Comparison of ENCODE assay signal across 33 cellular contexts in genomic region chr4:3229328-3229727, GRCh38. TPM values are rescaled to one million over a fixed set of nuclear protein-coding genes. Genes with fewer than 3 reads are reported as not detected.
DNase-seq lines count a peak whose midpoint lies in the region; ATAC-seq, FAIRE-seq and TF ChIP-seq lines count a peak whose summit lies in the region.
"Had no signal": no experiment of that assay in that cellular context is flagged by ENCODE, and none has a peak within 500 bp of the region (broad histone marks: within the 10 kb centered on the region; RNA-seq: fewer than 3 reads in every experiment).

No MANE protein-coding gene starts in this region.

- no peak for TF ChIP-seq RAD21 in HepG2 (CRISPR knock-in tag; IDR thresholded peaks at IDR 0.05)

- POLR2A ChIA-PET in HepG2 (lab: Yijun Ruan, JAX) = no interaction called here

- DNase-seq in HepG2 (ENCODE audit: low spot score) = no peak
- DNase-seq in right lobe of liver = no peak
- no peak for DNase-seq in activated naive CD8-positive, alpha-beta T cell treated with anti-CD3 and anti-CD28 coated beads, Interleukin-2, amount 50 U/mL, for 24 hours
- peak; percentile 24 for DNase-seq in lower lobe of right lung
- no peak for DNase-seq in globus pallidus (ENCODE audit: low spot score)
- DNase-seq in breast epithelium (ENCODE audit: low spot score in 2 of 2) = no peak
- no peak for DNase-seq in pons (ENCODE audit: low spot score)
- DNase-seq: activated CD4-positive, alpha-beta T cell treated with anti-CD3 and anti-CD28 coated beads, Interleukin-2, amount 50 U/mL, for 1 hour; activated naive CD4-positive, alpha-beta T cell treated with Interleukin-2 at 50 U/mL for 16 hours; activated T-cell treated with anti-CD3 and anti-CD28 coated beads, Interleukin-2, amount 50 U/mL, for 48 hours; amniotic stem cell; BE2C; brain microvascular endothelial cell; DMS153; effector CD4-positive, alpha-beta T cell; hippocampal formation; left colon; NCI-H1436 treated with DMSO at 0.1 percent for 48 hours; NCI-H226; NCI-H69; PC-3; SHP77; stimulated activated CD4-positive, alpha-beta T cell treated with anti-CD3 and anti-CD28 coated beads, Interleukin-2, amount 100 ng/mL, for 48 hours; T-helper 9 cell; tibial artery had no signal

- H3K4me1 ChIP-seq in HepG2 (ENCODE audit: insufficient read depth, low read length) (peaks cover 9% of the 10 kb centered on the region; the same call in 1 of the 2 replicates), right lobe of liver (no peaks in the 10 kb centered on the region), lower lobe of right lung (peaks cover 16% of the 10 kb centered on the region), breast epithelium (no peaks in the 10 kb centered on the region)
- H3K4me1 ChIP-seq: HAP-1, parathyroid adenoma had no signal

- H4K20me1 ChIP-seq in HepG2 (ENCODE audit: insufficient read depth, low read length) = no peaks in the 10 kb centered on the region

- no peaks in the 10 kb centered on the region for H3K9me3 Mint-ChIP-seq in activated naive CD8-positive, alpha-beta T cell treated with anti-CD3 and anti-CD28 coated beads, Interleukin-2, amount 50 U/mL, for 24 hours

- H3K27ac ChIP-seq in HepG2 (ENCODE audit: extremely low read length, insufficient read depth, low read length) (no peak overlapping the region), right lobe of liver (no peak overlapping the region), lower lobe of right lung (no peak overlapping the region), breast epithelium (no peak overlapping the region)
- H3K27ac ChIP-seq: brain microvascular endothelial cell, gastroesophageal sphincter, parathyroid adenoma, tibial artery, VCaP had no signal

- FAIRE-seq in HepG2 (lab: Jason Lieb, UNC) = peak; percentile 15
- FAIRE-seq: colon had no signal

- H3K79me2 ChIP-seq in HepG2 (ENCODE audit: insufficient read depth, low read length) = no peaks in the 10 kb centered on the region
- H3K79me2 ChIP-seq: parathyroid adenoma had no signal

- peaks cover 28% of the 10 kb centered on the region for H3K36me3 Mint-ChIP-seq in activated naive CD8-positive, alpha-beta T cell treated with anti-CD3 and anti-CD28 coated beads, Interleukin-2, amount 50 U/mL, for 24 hours (ENCODE audit: low read depth)

- H3K9me3 ChIP-seq in HepG2 (ENCODE audit: low read length) (no peaks in the 10 kb centered on the region), right lobe of liver (no peaks in the 10 kb centered on the region), lower lobe of right lung (no peaks in the 10 kb centered on the region), breast epithelium (no peaks in the 10 kb centered on the region)
- H3K9me3 ChIP-seq: BE2C, gastroesophageal sphincter, HAP-1, tibial artery had no signal

- WGBS in HepG2 (ENCODE audit: low lambda C conversion rate) = 96% methylated on average over 9 of the region's 9 CpGs
- 94% methylated on average over 6 of the region's 9 CpGs for WGBS in right lobe of liver (ENCODE audit: insufficient coverage, low coverage, low lambda C conversion rate, missing lambda C conversion rate)

- H3K27ac Mint-ChIP-seq in activated naive CD8-positive, alpha-beta T cell treated with anti-CD3 and anti-CD28 coated beads, Interleukin-2, amount 50 U/mL, for 24 hours = peak overlapping the region; percentile 7

- CTCF ChIA-PET in HepG2 (lab: Yijun Ruan, JAX; ENCODE audit: low intra/inter-chr PET ratio, low total read pairs) = no interaction called here

- H3K9ac ChIP-seq in HepG2 (ENCODE audit: insufficient read depth, low read depth, low read length) = no peak overlapping the region
- H3K9ac ChIP-seq: parathyroid adenoma had no signal

- intact Hi-C loops in HepG2 (cut with micrococcal nuclease; ENCODE audit: unreplicated experiment) = no loop called here
- intact Hi-C loops in right lobe of liver (cut with DNase I) = no loop called here
- intact Hi-C loops in lower lobe of right lung (cut with DNase I) = no loop called here
- intact Hi-C loops in breast epithelium (cut with DNase I; ENCODE audit: low total_unique reads) = loop anchor here (2.0 kb wide), 1 partner anchor 59 kb away; no protein-coding TSS in a partner anchor

- no peak overlapping the region for H3K4me3 Mint-ChIP-seq in activated naive CD8-positive, alpha-beta T cell treated with anti-CD3 and anti-CD28 coated beads, Interleukin-2, amount 50 U/mL, for 24 hours
- H3K4me3 Mint-ChIP-seq: neural crest cell had no signal

- no peak overlapping the region for H2AFZ ChIP-seq in HepG2 (ENCODE audit: low read length)
- H2AFZ ChIP-seq: parathyroid adenoma had no signal

- no TSS peak for BruUV-seq in HepG2 (replicated peaks; lab: Mats Ljungman, UMichigan)

- H3K27me3 ChIP-seq in HepG2 (ENCODE audit: control insufficient read depth in 1 of 2, insufficient read depth in 2 of 2, low read length in 2 of 2) = no peaks in the 10 kb centered on the region
- H3K27me3 ChIP-seq in right lobe of liver = no peaks in the 10 kb centered on the region
- H3K27me3 ChIP-seq in lower lobe of right lung (ENCODE audit: low read depth) = no peaks in the 10 kb centered on the region
- H3K27me3 ChIP-seq in breast epithelium = no peaks in the 10 kb centered on the region
- H3K27me3 ChIP-seq: BE2C, brain microvascular endothelial cell, gastroesophageal sphincter, tibial artery had no signal

- TF ChIP-seq CTCF in HepG2 (CRISPR knock-in tag; IDR thresholded peaks at IDR 0.05) = no peak
- TF ChIP-seq CTCF in right lobe of liver (IDR thresholded peaks at IDR 0.05) = no peak
- no peak for TF ChIP-seq CTCF in lower lobe of right lung (IDR thresholded peaks at IDR 0.05)
- TF ChIP-seq CTCF in breast epithelium (IDR thresholded peaks at IDR 0.05) = no peak

- no peaks in the 10 kb centered on the region for H3K27me3 Mint-ChIP-seq in activated naive CD8-positive, alpha-beta T cell treated with anti-CD3 and anti-CD28 coated beads, Interleukin-2, amount 50 U/mL, for 24 hours

- in situ Hi-C loops in HepG2 (cut with HindIII; ENCODE audit: extremely low pct_ligation_motif_present, low pct_unique_long_range_greater_than_20kb) = no loop called here

- TF ChIP-seq EP300 in HepG2 (IDR thresholded peaks at IDR 0.05; ENCODE audit: low read depth in 2 of 2, low read length in 2 of 2) (no peak), HepG2 (CRISPR knock-in tag; IDR thresholded peaks at IDR 0.05; ENCODE audit: borderline replicate concordance) (no peak)

- H3K36me3 ChIP-seq in HepG2 (replicated peaks in 1 of 2; ENCODE audit: control insufficient read depth in 1 of 2, insufficient read depth in 2 of 2, low read length in 2 of 2) = peaks cover 34 to 81% of the 10 kb centered on the region in 2 experiments
- H3K36me3 ChIP-seq in right lobe of liver = peaks cover 0 to 62% (median 29%) of the 10 kb centered on the region in 4 donors
- H3K36me3 ChIP-seq in lower lobe of right lung = peaks cover 94% of the 10 kb centered on the region
- no peaks in the 10 kb centered on the region for H3K36me3 ChIP-seq in breast epithelium

- H3K4me2 ChIP-seq in HepG2 (ENCODE audit: low read depth, low read length) = no peak overlapping the region

- H3K4me3 ChIP-seq in HepG2 (replicated peaks in 1 of 3; ENCODE audit: insufficient read depth in 1 of 3, low read depth in 2 of 3, low read length in 3 of 3) = no peak overlapping the region
- no peak overlapping the region for H3K4me3 ChIP-seq in right lobe of liver
- no peak overlapping the region for H3K4me3 ChIP-seq in lower lobe of right lung
- no peak overlapping the region for H3K4me3 ChIP-seq in breast epithelium
- H3K4me3 ChIP-seq: gastroesophageal sphincter, HAP-1, tibial artery had no signal

- TF ChIP-seq POLR2A in HepG2 (IDR thresholded peaks at IDR 0.05; ENCODE audit: insufficient read depth in 1 of 2, low read depth in 2 of 2, low read length in 2 of 2) (no peak), right lobe of liver (IDR thresholded peaks at IDR 0.05) (no peak), breast epithelium (IDR thresholded peaks at IDR 0.05) (no peak)

- peaks cover 4% of the 10 kb centered on the region for H3K4me1 Mint-ChIP-seq in activated naive CD8-positive, alpha-beta T cell treated with anti-CD3 and anti-CD28 coated beads, Interleukin-2, amount 50 U/mL, for 24 hours
- H3K4me1 Mint-ChIP-seq: neural crest cell had no signal

- ATAC-seq in HepG2 = no peak
- no peak for ATAC-seq in right lobe of liver
- no peak for ATAC-seq in activated naive CD8-positive, alpha-beta T cell treated with anti-CD3 and anti-CD28 coated beads, Interleukin-2, amount 50 U/mL, for 24 hours
- no peak for ATAC-seq in lower lobe of right lung
- ATAC-seq in GM21619 (IDR thresholded peaks at IDR 0.05; ENCODE audit: unreplicated experiment) = no peak
- ATAC-seq: gastroesophageal sphincter, left colon, PC-3, sciatic nerve had no signal

TF ChIP-seq in HepG2, 621 proteins besides CTCF, POLR2A, EP300 and RAD21 (continues in another document):
- TF ChIP-seq ZNF567 (CRISPR knock-in tag; IDR thresholded peaks at IDR 0.05; ENCODE audit: borderline replicate concordance) (no peak), CHD4 (IDR thresholded peaks at IDR 0.05; ENCODE audit: borderline replicate concordance, low read length) (no peak), MED13 (CRISPR knock-in tag; IDR thresholded peaks at IDR 0.05) (no peak)

RNA-seq across cellular contexts. Expression of gene MSANTD1, which starts 19.6 kb away (rescaled TPM):
- 0.10 and 0.22 TPM in 2 replicates for total RNA-seq in HepG2 (2016; rRNA removed; fragmentation: Illumina TruSeq; extraction: Trizol)
- 0.09 and 0.20 TPM in 2 replicates for total RNA-seq in HepG2 (2016; cell fraction: cytosol; rRNA removed; fragmentation: Illumina TruSeq; extraction: Trizol; ENCODE audit: low read depth)
- total RNA-seq in HepG2 (2016; cell fraction: insoluble cytoplasmic fraction; rRNA removed; fragmentation: Illumina TruSeq; extraction: Trizol) = 0.19 TPM in 1 of 2 replicates, not detected in the other
- total RNA-seq in HepG2 (2016; cell fraction: membrane; rRNA removed; fragmentation: Illumina TruSeq; extraction: Trizol) = 0.25 TPM in 1 of 2 replicates, not detected in the other
- 0.59 TPM in 1 of 2 replicates, not detected in the other for total RNA-seq in HepG2 (2016; cell fraction: nucleus; rRNA removed; fragmentation: Illumina TruSeq; extraction: Trizol)
- 0.39 and 0.40 TPM in 2 replicates for polyA plus RNA-seq in HepG2 (2011; rRNA removed)
- polyA plus RNA-seq in HepG2 (2011; cell fraction: cytosol; rRNA removed) = 0.05 and 0.34 TPM in 2 replicates
- polyA plus RNA-seq in HepG2 (2011; cell fraction: nucleus; rRNA removed) = 2.2 and 3.5 TPM in 2 replicates
- polyA plus RNA-seq in HepG2 (2012) = 0.40 and 0.65 TPM in 2 replicates
- 0.10 and 0.12 TPM in 2 replicates for polyA plus RNA-seq in HepG2 (2016; cell fraction: cytosol; fragmentation: Illumina TruSeq; extraction: Trizol; ENCODE audit: low read depth)
- polyA plus RNA-seq in HepG2 (2016; cell fraction: insoluble cytoplasmic fraction; fragmentation: Illumina TruSeq; extraction: Trizol; ENCODE audit: low read depth) = 0.16 TPM in 1 of 2 replicates, not detected in the other
- 0.07 and 0.08 TPM in 2 replicates for polyA plus RNA-seq in HepG2 (2016; cell fraction: membrane; fragmentation: Illumina TruSeq; extraction: Trizol; ENCODE audit: low read depth)
- polyA plus RNA-seq in HepG2 (2016; cell fraction: nucleus; fragmentation: Illumina TruSeq; extraction: Trizol; ENCODE audit: insufficient read depth, low read depth) = 0.36 and 0.65 TPM in 2 replicates
- polyA minus RNA-seq in HepG2 (2011; rRNA and poly(A)+ RNA removed; ENCODE audit: low replicate concordance) = 0.14 and 1.0 TPM in 2 replicates
- polyA minus RNA-seq in HepG2 (2011; cell fraction: cytosol; rRNA and poly(A)+ RNA removed) = not detected in 2 replicates
- polyA minus RNA-seq in HepG2 (2011; cell fraction: nucleus; rRNA and poly(A)+ RNA removed) = 1.9 and 2.0 TPM in 2 replicates
- total RNA-seq in right lobe of liver = under 1 TPM in 5 of 6 experiments, not detected in 1; 0.46 to 0.84 (median 0.64) TPM
- total RNA-seq in lower lobe of right lung = 1.9 TPM
- total RNA-seq in breast epithelium = under 1 TPM; 0.48 to 0.88 (median 0.66) TPM
